24 cellular contexts compared by ENCODE assay signal in the genomic region with DNA sequence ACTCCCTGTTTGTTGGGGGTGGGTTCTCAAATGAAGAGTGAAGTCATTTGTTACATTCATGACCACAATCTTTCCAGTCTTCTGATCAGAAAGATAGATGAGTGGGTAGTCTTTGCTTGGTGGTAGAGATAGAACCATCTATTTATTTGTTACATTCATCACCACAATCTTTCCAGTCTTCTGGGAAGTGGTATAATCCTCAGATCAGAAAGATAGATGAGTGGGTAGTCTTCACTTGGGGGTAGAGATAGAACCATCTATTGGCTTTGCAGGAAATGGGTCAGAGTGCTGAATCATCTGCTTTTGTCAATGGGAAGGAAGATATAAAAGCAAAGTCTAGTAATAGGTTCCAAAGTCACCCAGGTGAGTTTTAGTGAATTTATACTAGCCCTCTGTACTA.
"Had no signal": no experiment of that assay in that cellular context is flagged by ENCODE, and none has a peak within 500 bp of the region (broad histone marks: within the 10 kb centered on the region; RNA-seq: fewer than 3 reads in every experiment).

No MANE protein-coding gene starts in this region.

- H3K36me3 ChIP-seq: adrenal gland, ascending aorta, brain microvascular endothelial cell, heart left ventricle, neutrophil, pancreas, right atrium auricular region, stomach, suprapubic skin, transverse colon had no signal

- H3K4me1 ChIP-seq: adrenal gland, ascending aorta, heart left ventricle, pancreas, psoas muscle, right atrium auricular region, stomach, suprapubic skin, transverse colon had no signal

- H3K27me3 ChIP-seq: adrenal gland, ascending aorta, brain microvascular endothelial cell, heart left ventricle, neutrophil, pancreas, right atrium auricular region, stomach, suprapubic skin, transverse colon had no signal

- H3K27ac Mint-ChIP-seq: activated naive CD4-positive, alpha-beta T cell treated with anti-CD3 and anti-CD28 coated beads, Interleukin-2, amount 50 U/mL, for 24 hours; dendritic cell treated with granulocyte-macrophage colony-stimulating factor and Interleukin-4, amounts not matched to agents 40 ng/mL and 50 ng/mL, for 4 days; memory B cell; nephron; WTC11 had no signal

- H3K9me3 Mint-ChIP-seq: activated naive CD4-positive, alpha-beta T cell treated with anti-CD3 and anti-CD28 coated beads, Interleukin-2, amount 50 U/mL, for 24 hours; dendritic cell treated with granulocyte-macrophage colony-stimulating factor and Interleukin-4, amounts not matched to agents 40 ng/mL and 50 ng/mL, for 4 days; WTC11 had no signal

- H3K36me3 Mint-ChIP-seq: WTC11 had no signal

- H3K27me3 Mint-ChIP-seq: activated naive CD4-positive, alpha-beta T cell treated with anti-CD3 and anti-CD28 coated beads, Interleukin-2, amount 50 U/mL, for 24 hours; dendritic cell treated with granulocyte-macrophage colony-stimulating factor and Interleukin-4, amounts not matched to agents 40 ng/mL and 50 ng/mL, for 4 days; memory B cell had no signal

- H3K4me1 Mint-ChIP-seq: memory B cell, nephron, WTC11 had no signal

- DNase-seq: activated CD4-positive, alpha-beta T cell treated with anti-CD3 and anti-CD28 coated beads for 4 hours; activated gamma-delta T cell treated with Interleukin-2 at 50 U/mL for 16 hours; adrenal gland; brain microvascular endothelial cell; caudate nucleus; effector CD4-positive, alpha-beta T cell; heart left ventricle; islet precursor cell; left cardiac atrium; pancreas; psoas muscle; stimulated activated CD4-positive, alpha-beta T cell treated with anti-CD3 and anti-CD28 coated beads, Interleukin-4, amount 100 ng/mL, for 24 hours; stomach; transverse colon had no signal

- H3K4me3 ChIP-seq: adrenal gland, ascending aorta, heart left ventricle, pancreas, psoas muscle, right atrium auricular region, SK-N-MC, stomach, suprapubic skin, transverse colon had no signal

- H3K9me3 ChIP-seq: adrenal gland, ascending aorta, neutrophil, pancreas, psoas muscle, right atrium auricular region, stomach, suprapubic skin, transverse colon had no signal

- ATAC-seq: heart left ventricle, left cardiac atrium, pancreas, psoas muscle, WTC11 had no signal

- H3K4me3 Mint-ChIP-seq: activated naive CD4-positive, alpha-beta T cell treated with anti-CD3 and anti-CD28 coated beads, Interleukin-2, amount 50 U/mL, for 24 hours; dendritic cell treated with granulocyte-macrophage colony-stimulating factor and Interleukin-4, amounts not matched to agents 40 ng/mL and 50 ng/mL, for 4 days; memory B cell; nephron; WTC11 had no signal

- H3K27ac ChIP-seq: adrenal gland, ascending aorta, brain microvascular endothelial cell, heart left ventricle, neutrophil, pancreas, psoas muscle, right atrium auricular region, SK-N-MC, stomach, suprapubic skin, transverse colon had no signal
